ENCODE assay signal across 18 cellular contexts in genomic region chr14:76257842-76258397, GRCh38.
"Had no signal": no experiment of that assay in that cellular context is flagged by ENCODE, and none has a peak within 500 bp of the region (broad histone marks: within the 10 kb centered on the region; RNA-seq: fewer than 3 reads in every experiment).

No MANE protein-coding gene starts in this region.

- H3K9me3 ChIP-seq: esophagus squamous epithelium, spleen, testis, upper lobe of left lung had no signal

- ATAC-seq: activated naive CD4-positive, alpha-beta T cell treated with anti-CD3 and anti-CD28 coated beads, Interleukin-2, amount 50 U/mL, for 72 hours; naive thymus-derived CD8-positive, alpha-beta T cell; stimulated activated memory B cell treated with anti-CD40 and anti-IgM and Interleukin-4, amounts not matched to agents 10 μg/mL and 1 μg/mL and 100 μg/mL, for 72 hours had no signal

- H3K4me3 ChIP-seq: esophagus squamous epithelium, spleen, testis, upper lobe of left lung had no signal

- H3K27me3 ChIP-seq: esophagus squamous epithelium, spleen, testis, upper lobe of left lung had no signal

- H3K27ac ChIP-seq: esophagus squamous epithelium, spleen, testis, upper lobe of left lung had no signal

- DNase-seq: activated CD4-positive, CD25-positive, alpha-beta regulatory T cell treated with anti-CD3 and anti-CD28 coated beads, Interleukin-2, amount 50 U/mL, for 72 hours; activated gamma-delta T cell treated with Interleukin-2 at 50 U/mL for 16 hours; dermis blood vessel endothelial cell; effector memory CD4-positive, alpha-beta T cell; esophagus squamous epithelium; left cardiac atrium; mesenchymal stem cell; naive thymus-derived CD8-positive, alpha-beta T cell; nucleus accumbens; spleen; stimulated activated CD4-positive, alpha-beta T cell treated with anti-CD3 and anti-CD28 coated beads, Interleukin-4, amount 100 ng/mL, for 4 hours; T-helper 1 cell; T-helper 9 cell; testis; upper lobe of left lung had no signal

- H3K36me3 ChIP-seq: esophagus squamous epithelium, spleen, upper lobe of left lung had no signal

- H3K4me1 ChIP-seq: esophagus squamous epithelium, spleen, testis, upper lobe of left lung had no signal

- FAIRE-seq: islet of Langerhans had no signal
